In the genomic region with DNA sequence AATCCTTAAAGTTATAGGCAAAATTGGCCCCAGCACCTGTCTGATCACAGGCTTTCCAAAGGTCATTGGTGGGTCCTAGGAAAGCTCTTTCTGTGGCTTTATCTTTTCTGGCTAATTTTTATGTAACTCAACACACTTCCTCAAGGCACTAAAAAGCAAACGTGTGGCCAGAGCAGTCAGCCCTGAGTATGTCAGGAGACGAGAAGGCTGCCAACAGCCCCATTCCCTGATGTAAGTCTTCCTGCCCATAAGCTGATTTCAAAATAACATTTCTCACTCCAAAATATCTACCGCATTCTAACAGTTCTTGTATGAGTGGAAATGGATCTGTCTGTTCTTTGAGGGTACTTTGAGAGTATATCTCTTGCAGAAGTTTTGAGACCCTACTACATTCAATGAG, we compare ENCODE assay signal across 25 cellular contexts.
"Had no signal": no experiment of that assay in that cellular context is flagged by ENCODE, and none has a peak within 500 bp of the region (broad histone marks: within the 10 kb centered on the region; RNA-seq: fewer than 3 reads in every experiment).

No MANE protein-coding gene starts in this region.

- DNase-seq: activated B cell treated with CpG ODN at 0.5 μM for 24 hours; activated CD4-positive, alpha-beta T cell treated with anti-CD3 and anti-CD28 coated beads for 36 hours; activated CD4-positive, alpha-beta T cell treated with anti-CD3 and anti-CD28 coated beads, Interleukin-2, amount 50 U/mL, for 4 hours; activated CD8-positive, alpha-beta memory T cell treated with anti-CD3 and anti-CD28 coated beads for 24 hours; activated CD8-positive, alpha-beta memory T cell treated with anti-CD3 and anti-CD28 coated beads, Interleukin-2, amount 50 U/mL, for 4 hours; activated naive CD4-positive, alpha-beta T cell; activated T-cell treated with anti-CD3 and anti-CD28 coated beads, Interleukin-2, amount 50 U/mL, for 4 hours; adrenal gland; colonic mucosa; dorsolateral prefrontal cortex; effector memory CD8-positive, alpha-beta T cell; foreskin keratinocyte; immature natural killer cell; kidney glomerular epithelial cell; left lung; midbrain; natural killer cell; stimulated activated CD4-positive, alpha-beta T cell treated with anti-CD3 and anti-CD28 coated beads, Interleukin-12 subunit alpha, Interleukin-12 subunit beta, amount 100 ng/mL, for 4 hours; stimulated activated CD4-positive, alpha-beta T cell treated with anti-CD3 and anti-CD28 coated beads, Interleukin-4, amount 100 ng/mL, for 4 hours; stimulated activated naive CD8-positive, alpha-beta T cell treated with anti-CD3 and anti-CD28 coated beads, Interleukin-15, Interleukin-2, amounts not matched to agents 100 U/mL and 50 U/mL, for 24 hours; substantia nigra; T-cell; thyroid gland had no signal

- H3K9me3 ChIP-seq: adrenal gland, colonic mucosa, thyroid gland had no signal

- H3K27ac ChIP-seq: adrenal gland, colonic mucosa, dorsolateral prefrontal cortex, foreskin keratinocyte, left lung, right atrium auricular region, thyroid gland had no signal

- H3K36me3 ChIP-seq: adrenal gland, colonic mucosa, left lung, right atrium auricular region, thyroid gland had no signal

- H3K27me3 ChIP-seq: adrenal gland, colonic mucosa, foreskin keratinocyte, left lung, right atrium auricular region, thyroid gland had no signal

- H3K4me3 ChIP-seq: adrenal gland, colonic mucosa, dorsolateral prefrontal cortex, left lung, right atrium auricular region, thyroid gland had no signal

- H3K4me1 ChIP-seq: adrenal gland, colonic mucosa, foreskin keratinocyte, left lung, right atrium auricular region, thyroid gland had no signal

- ATAC-seq: activated CD4-positive, alpha-beta T cell treated with anti-CD3 and anti-CD28 coated beads for 36 hours; activated T-cell treated with anti-CD3 and anti-CD28 coated beads, Interleukin-2, amount 50 U/mL, for 4 hours; effector memory CD8-positive, alpha-beta T cell; esophagus mucosa; foreskin keratinocyte; left lung; natural killer cell; stimulated activated naive CD8-positive, alpha-beta T cell treated with anti-CD3 and anti-CD28 coated beads, Interleukin-15, Interleukin-2, amounts not matched to agents 100 U/mL and 50 U/mL, for 24 hours; T-cell had no signal
